1 cellular context compared by ENCODE assay signal in genomic region chr7:24716480-24717246, GRCh38.
TF ChIP-seq lines count a peak whose summit lies in the region.

No MANE protein-coding gene starts in this region.

TF ChIP-seq in H1, 55 proteins besides CTCF, POLR2A, EP300 and RAD21 (continued from another document):
- TF ChIP-seq SP4 (IDR thresholded peaks at IDR 0.05; ENCODE audit: low read length) (no peak), GTF2F1 (IDR thresholded peaks at IDR 0.05; ENCODE audit: borderline replicate concordance, low read depth, low read length) (no peak), E2F6 (IDR thresholded peaks at IDR 0.05) (no peak), TBP (IDR thresholded peaks at IDR 0.05; ENCODE audit: low read depth, low read length) (no peak), SUZ12 (IDR thresholded peaks at IDR 0.05; ENCODE audit: low read length) (no peak), CBX8 (IDR thresholded peaks at IDR 0.05; ENCODE audit: borderline replicate concordance, low read depth, low read length) (no peak), RBBP5 (IDR thresholded peaks at IDR 0.05; ENCODE audit: borderline replicate concordance, low read depth, low read length) (no peak), CREB1 (IDR thresholded peaks at IDR 0.05) (no peak), PHF8 (conservative IDR thresholded peaks at IDR 0.05; ENCODE audit: low read depth, low read length) (no peak), KDM4A (IDR thresholded peaks at IDR 0.05; ENCODE audit: low read depth, low read length, severe bottlenecking) (no peak), EZH2 (IDR thresholded peaks at IDR 0.05; ENCODE audit: low read depth, low read length, severe bottlenecking) (no peak), RXRA (IDR thresholded peaks at IDR 0.05; ENCODE audit: insufficient read depth, low read depth, low read length) (no peak)
TF ChIP-seq in H1: peak in this region for 0.
